ENCODE assay signal across 8 cellular contexts in genomic region chr15:62119926-62120273, GRCh38. TPM values are rescaled to one million over a fixed set of nuclear protein-coding genes. Genes with fewer than 3 reads are reported as not detected.
DNase-seq lines count a peak whose midpoint lies in the region; ATAC-seq and TF ChIP-seq lines count a peak whose summit lies in the region.
"Had no signal": no experiment of that assay in that cellular context is flagged by ENCODE, and none has a peak within 500 bp of the region (broad histone marks: within the 10 kb centered on the region; RNA-seq: fewer than 3 reads in every experiment).

No MANE protein-coding gene starts in this region.

- POLR2A ChIA-PET in CD4-positive, alpha-beta T cell (lab: Charles Lee), result interaction anchor here (1.5 kb wide), 1 partner anchor 9 kb away, joined by 3 read pairs; no protein-coding TSS in a partner anchor
- POLR2A ChIA-PET in naive thymus-derived CD8-positive, alpha-beta T cell (lab: Charles Lee), result no interaction called here

- peak overlapping the region; percentile 54 for H3K27ac Mint-ChIP-seq in CD4-positive, alpha-beta T cell
- peak overlapping the region in 1 of 10 donors; percentile 66 for H3K27ac Mint-ChIP-seq in naive thymus-derived CD8-positive, alpha-beta T cell

- no peaks in the 10 kb centered on the region for H3K9me2 ChIP-seq in Loucy (replicated peaks; ENCODE audit: low read depth, low read length)

- H3K4me1 ChIP-seq in Loucy (ENCODE audit: insufficient read depth, low read length, poor library complexity, severe bottlenecking) (peaks cover 18% of the 10 kb centered on the region), skeletal muscle satellite cell (ENCODE audit: control insufficient read depth, insufficient read depth, low read length) (peaks cover 34% of the 10 kb centered on the region)
- H3K4me1 ChIP-seq in effector memory CD4-positive, alpha-beta T cell (ENCODE audit: control insufficient read depth, insufficient read depth, low read length, poor library complexity, severe bottlenecking), result peaks cover 17% of the 10 kb centered on the region

- no peaks in the 10 kb centered on the region for H3K27me3 Mint-ChIP-seq in CD4-positive, alpha-beta T cell
- peaks cover 0 to 9% (median under 1%) of the 10 kb centered on the region in 5 donors for H3K27me3 Mint-ChIP-seq in naive thymus-derived CD8-positive, alpha-beta T cell

- H3K27me3 ChIP-seq in CD4-positive, alpha-beta T cell (ENCODE audit: control insufficient read depth, insufficient read depth, low read length), result no peaks in the 10 kb centered on the region
- H3K27me3 ChIP-seq in Loucy (ENCODE audit: insufficient read depth, low read length, poor library complexity, severe bottlenecking), result no peaks in the 10 kb centered on the region
- H3K27me3 ChIP-seq in effector memory CD4-positive, alpha-beta T cell (replicated peaks; ENCODE audit: control insufficient read depth, insufficient read depth, low read length, poor library complexity, severe bottlenecking), result no peaks in the 10 kb centered on the region
- H3K27me3 ChIP-seq in skeletal muscle satellite cell (ENCODE audit: control insufficient read depth, insufficient read depth, low read length), result no peaks in the 10 kb centered on the region

- H3K36me3 ChIP-seq in Loucy (ENCODE audit: insufficient read depth, low read length) (no peaks in the 10 kb centered on the region), skeletal muscle satellite cell (ENCODE audit: insufficient read depth, low read length) (no peaks in the 10 kb centered on the region)
- no peaks in the 10 kb centered on the region for H3K36me3 ChIP-seq in effector memory CD4-positive, alpha-beta T cell (ENCODE audit: control insufficient read depth, insufficient read depth, low read length)

- H3K36me3 Mint-ChIP-seq in CD4-positive, alpha-beta T cell (ENCODE audit: low read depth), result no peaks in the 10 kb centered on the region
- H3K36me3 Mint-ChIP-seq in naive thymus-derived CD8-positive, alpha-beta T cell, result peaks cover 0 to 2% (median 0%) of the 10 kb centered on the region in 3 donors

- peaks cover 58% of the 10 kb centered on the region for H3K4me1 Mint-ChIP-seq in CD4-positive, alpha-beta T cell (ENCODE audit: low read depth)
- H3K4me1 Mint-ChIP-seq in naive thymus-derived CD8-positive, alpha-beta T cell, result peaks cover 6 to 26% (median 22%) of the 10 kb centered on the region in 4 donors

- intact Hi-C loops in CD4-positive, alpha-beta T cell (cut with DNase I, micrococcal nuclease), result no loop called here

- no peak for TF ChIP-seq CTCF in CD4-positive, alpha-beta T cell (IDR thresholded peaks at IDR 0.05)
- TF ChIP-seq CTCF in Loucy (conservative IDR thresholded peaks at IDR 0.05; ENCODE audit: low read length), result no peak

- H3K9ac ChIP-seq in Loucy (ENCODE audit: low read depth, low read length, poor library complexity, severe bottlenecking) (no peak overlapping the region), skeletal muscle satellite cell (ENCODE audit: low read depth, low read length) (peak overlapping the region; percentile 53)

- H2AFZ ChIP-seq in Loucy (ENCODE audit: low read length), result peak overlapping the region; percentile 94; the same call in 1 of the 2 replicates

- H3K9me3 ChIP-seq in CD4-positive, alpha-beta T cell (ENCODE audit: control insufficient read depth, low read length), result no peaks in the 10 kb centered on the region
- H3K9me3 ChIP-seq in Loucy (ENCODE audit: insufficient read depth, low read depth, low read length), result no peaks in the 10 kb centered on the region
- H3K9me3 ChIP-seq in effector memory CD4-positive, alpha-beta T cell (ENCODE audit: control insufficient read depth, low read length), result no peaks in the 10 kb centered on the region
- H3K9me3 ChIP-seq in skeletal muscle satellite cell (replicated peaks; ENCODE audit: low read length), result no peaks in the 10 kb centered on the region

- no peak for ATAC-seq in CD4-positive, alpha-beta T cell (ENCODE audit: poor library complexity)
- ATAC-seq in naive thymus-derived CD8-positive, alpha-beta T cell, result no peak

- H3K4me3 ChIP-seq in Loucy (ENCODE audit: low read length, poor library complexity, severe bottlenecking) (no peak overlapping the region), skeletal muscle satellite cell (ENCODE audit: low read length) (no peak overlapping the region)
- no peak overlapping the region for H3K4me3 ChIP-seq in effector memory CD4-positive, alpha-beta T cell (ENCODE audit: insufficient read depth, low read depth, low read length, poor library complexity, severe bottlenecking)

- H3K9me3 Mint-ChIP-seq in CD4-positive, alpha-beta T cell, result no peaks in the 10 kb centered on the region
- no peaks in the 10 kb centered on the region for H3K9me3 Mint-ChIP-seq in naive thymus-derived CD8-positive, alpha-beta T cell

- no peaks in the 10 kb centered on the region for H3F3A ChIP-seq in Loucy (ENCODE audit: low read depth)

- CTCF ChIA-PET in CD4-positive, alpha-beta T cell (lab: Charles Lee), result no interaction called here

- H3K4me2 ChIP-seq in Loucy (ENCODE audit: low read depth, low read length, poor library complexity, severe bottlenecking), result no peak overlapping the region
- peak overlapping the region; percentile 77 for H3K4me2 ChIP-seq in skeletal muscle satellite cell (ENCODE audit: low read length)

- H3K27ac ChIP-seq in CD4-positive, alpha-beta T cell (ENCODE audit: low read depth, low read length), result no peak overlapping the region
- H3K27ac ChIP-seq in effector memory CD4-positive, alpha-beta T cell (ENCODE audit: insufficient read depth, low read length, poor library complexity, severe bottlenecking), result peak overlapping the region; percentile 43

- no peaks in the 10 kb centered on the region for H4K20me1 ChIP-seq in Loucy (ENCODE audit: insufficient read depth, low read length, poor library complexity, severe bottlenecking)

- no peak for DNase-seq in CD4-positive, alpha-beta T cell
- no peak for DNase-seq in effector memory CD4-positive, alpha-beta T cell
- no peak for DNase-seq in naive thymus-derived CD8-positive, alpha-beta T cell
- no peak for DNase-seq in Kasumi-1 (lab: John Stamatoyannopoulos, UW)
- no peak for DNase-seq in AG20443 (ENCODE audit: low spot score)
- DNase-seq: MM.1S had no signal

- H3K79me2 ChIP-seq in Loucy (ENCODE audit: insufficient read depth, low read length), result no peaks in the 10 kb centered on the region

- H3K4me3 Mint-ChIP-seq in CD4-positive, alpha-beta T cell, result no peak overlapping the region
- no peak overlapping the region for H3K4me3 Mint-ChIP-seq in naive thymus-derived CD8-positive, alpha-beta T cell

RNA-seq across cellular contexts. Expression of gene C2CD4B, which starts 45.2 kb away (rescaled TPM):
- total RNA-seq in CD4-positive, alpha-beta T cell, result under 1 TPM; 0.16 to 0.20 TPM
- total RNA-seq in skeletal muscle satellite cell (2012; rRNA removed), result not detected in 2 replicates
- total RNA-seq in naive thymus-derived CD8-positive, alpha-beta T cell, result not detected
- not detected for polyA plus RNA-seq in naive thymus-derived CD8-positive, alpha-beta T cell

RNA-seq across cellular contexts. Expression of gene C2CD4A, which starts 53.1 kb away (rescaled TPM):
- total RNA-seq in CD4-positive, alpha-beta T cell, result under 1 TPM; 0.19 to 0.34 TPM
- total RNA-seq in skeletal muscle satellite cell (2012; rRNA removed), result not detected in 2 replicates
- not detected for total RNA-seq in naive thymus-derived CD8-positive, alpha-beta T cell
- polyA plus RNA-seq in naive thymus-derived CD8-positive, alpha-beta T cell, result not detected

RNA-seq across cellular contexts. Expression of gene VPS13C, which starts 59.7 kb away (rescaled TPM):
- total RNA-seq in CD4-positive, alpha-beta T cell, result 10 to 100 TPM; 69.7 to 73.2 TPM
- 46.3 and 62.6 TPM in 2 replicates for total RNA-seq in skeletal muscle satellite cell (2012; rRNA removed)
- total RNA-seq in naive thymus-derived CD8-positive, alpha-beta T cell, result 100 to 1,000 TPM; 103 to 109 TPM
- 10 to 100 TPM; 11.1 to 17.6 (median 13.3) TPM for polyA plus RNA-seq in naive thymus-derived CD8-positive, alpha-beta T cell
